13 cellular contexts compared by ENCODE assay signal in genomic region chr22:36540867-36541642, GRCh38. TPM values are rescaled to one million over a fixed set of nuclear protein-coding genes. Genes with fewer than 3 reads are reported as not detected.
DNase-seq lines count a peak whose midpoint lies in the region; ATAC-seq, FAIRE-seq and TF ChIP-seq lines count a peak whose summit lies in the region.
"Had no signal": no experiment of that assay in that cellular context is flagged by ENCODE, and none has a peak within 500 bp of the region (broad histone marks: within the 10 kb centered on the region; RNA-seq: fewer than 3 reads in every experiment).

No MANE protein-coding gene starts in this region.

- no peak for FAIRE-seq in bronchial epithelial cell (lab: Jason Lieb, UNC)

- H3K4ac ChIP-seq in trophoblast cell (ENCODE audit: low read depth, low read length): no peak overlapping the region

- no peaks in the 10 kb centered on the region for H3K9me2 ChIP-seq in GM23338 (ENCODE audit: insufficient read depth)

- no peak overlapping the region for H3K14ac ChIP-seq in trophoblast cell (ENCODE audit: low read length)

- peaks cover 16% of the 10 kb centered on the region for H3K79me1 ChIP-seq in trophoblast cell (ENCODE audit: low read length)

- no peak overlapping the region for H3K27ac ChIP-seq in GM23338 (ENCODE audit: low read depth)
- no peak overlapping the region for H3K27ac ChIP-seq in trophoblast cell (ENCODE audit: low read depth, low read length)
- no peak overlapping the region for H3K27ac ChIP-seq in neural progenitor cell
- H3K27ac ChIP-seq: coronary artery had no signal

- TF ChIP-seq CTCF in GM23338 (conservative IDR thresholded peaks at IDR 0.05; ENCODE audit: low read depth in 2 of 2) (no peak), bronchial epithelial cell (IDR thresholded peaks at IDR 0.05; ENCODE audit: insufficient read depth, low read length, severe bottlenecking) (no peak), neural progenitor cell (IDR thresholded peaks at IDR 0.05) (no peak)

- H3K27me3 ChIP-seq in GM23338 (ENCODE audit: insufficient read depth) (no peaks in the 10 kb centered on the region), bronchial epithelial cell (ENCODE audit: control insufficient read depth, insufficient read depth, low read length) (no peaks in the 10 kb centered on the region), trophoblast cell (ENCODE audit: insufficient read depth, low read length) (no peaks in the 10 kb centered on the region), neural progenitor cell (peaks cover 9% of the 10 kb centered on the region)

- H3K9me3 Mint-ChIP-seq in GM23338 (no peaks in the 10 kb centered on the region), neural progenitor cell (no peaks in the 10 kb centered on the region)
- H3K9me3 Mint-ChIP-seq: CD4-positive, CD25-positive, alpha-beta regulatory T cell; naive thymus-derived CD8-positive, alpha-beta T cell had no signal

- H4K91ac ChIP-seq in trophoblast cell (ENCODE audit: low read depth, low read length): peak overlapping the region; percentile 29

- H3K4me2 ChIP-seq in GM23338 (no peak overlapping the region), trophoblast cell (ENCODE audit: low read length) (no peak overlapping the region), neural progenitor cell (no peak overlapping the region)

- H3K4me1 Mint-ChIP-seq in GM23338 (peaks cover under 1% of the 10 kb centered on the region; the same call in 2 of the 3 replicates), neural progenitor cell (peaks cover under 1% of the 10 kb centered on the region)

- H3F3A ChIP-seq in GM23338 (replicated peaks; ENCODE audit: low read depth): no peaks in the 10 kb centered on the region
- no peaks in the 10 kb centered on the region for H3F3A ChIP-seq in neural progenitor cell (ENCODE audit: low read depth)

- no peak overlapping the region for H3K4me3 ChIP-seq in GM23338
- no peak overlapping the region for H3K4me3 ChIP-seq in bronchial epithelial cell (ENCODE audit: low read depth, low read length)
- no peak overlapping the region for H3K4me3 ChIP-seq in trophoblast cell (ENCODE audit: low read depth, low read length)
- H3K4me3 ChIP-seq in neural progenitor cell: no peak overlapping the region
- H3K4me3 ChIP-seq: coronary artery had no signal

- H3K36me3 ChIP-seq in GM23338 (ENCODE audit: insufficient read depth): no peaks in the 10 kb centered on the region
- H3K36me3 ChIP-seq in bronchial epithelial cell (ENCODE audit: control insufficient read depth, insufficient read depth, low read length): no peaks in the 10 kb centered on the region
- H3K36me3 ChIP-seq in trophoblast cell (ENCODE audit: control insufficient read depth in 1 of 2, insufficient read depth in 2 of 2, low read length in 2 of 2): no peaks in the 10 kb centered on the region
- no peaks in the 10 kb centered on the region for H3K36me3 ChIP-seq in neural progenitor cell

- no peaks in the 10 kb centered on the region; the same call in none of the 2 replicates for H3K4me1 ChIP-seq in GM23338 (ENCODE audit: insufficient read depth)
- peaks cover 15 to 20% of the 10 kb centered on the region in 2 experiments for H3K4me1 ChIP-seq in trophoblast cell (ENCODE audit: control insufficient read depth in 1 of 2, insufficient read depth in 2 of 2, low read length in 2 of 2)
- H3K4me1 ChIP-seq in neural progenitor cell: no peaks in the 10 kb centered on the region

- H3K27me3 Mint-ChIP-seq in GM23338 (ENCODE audit: insufficient read depth, low read depth, poor library complexity) (peaks cover 11% of the 10 kb centered on the region), neural progenitor cell (ENCODE audit: insufficient read depth, low read depth) (peaks cover 3% of the 10 kb centered on the region)
- H3K27me3 Mint-ChIP-seq: CD4-positive, CD25-positive, alpha-beta regulatory T cell had no signal

- H3K9ac ChIP-seq in trophoblast cell (ENCODE audit: low read length) (no peak overlapping the region), neural progenitor cell (no peak overlapping the region)

- H2BK120ac ChIP-seq in trophoblast cell (ENCODE audit: insufficient read depth, low read length, poor library complexity): peak overlapping the region; percentile 72

- H2AFZ ChIP-seq in GM23338 (peak overlapping the region; percentile 32; the same call in 1 of the 2 replicates), trophoblast cell (ENCODE audit: insufficient read depth, low read length, poor library complexity) (no peak overlapping the region), neural progenitor cell (replicated peaks) (no peak overlapping the region)

- peak overlapping the region; percentile 68 for H3K18ac ChIP-seq in trophoblast cell (ENCODE audit: low read length)

- no CpG with 5 or more reads among the region's 12 CpGs for WGBS in trophoblast cell (ENCODE audit: extremely low coverage, insufficient coverage, insufficient read length)

- no peak overlapping the region for H3K27ac Mint-ChIP-seq in GM23338
- H3K27ac Mint-ChIP-seq in neural progenitor cell: no peak overlapping the region

- H2AK5ac ChIP-seq in trophoblast cell (ENCODE audit: low read length): peak overlapping the region; percentile 59

- no peak for ATAC-seq in GM23338

- no peak overlapping the region for H3K4me3 Mint-ChIP-seq in GM23338
- no peak overlapping the region for H3K4me3 Mint-ChIP-seq in neural progenitor cell
- H3K4me3 Mint-ChIP-seq: CD4-positive, CD25-positive, alpha-beta regulatory T cell; naive thymus-derived CD8-positive, alpha-beta T cell had no signal

- H2BK5ac ChIP-seq in trophoblast cell (ENCODE audit: low read depth, low read length, poor library complexity): peak overlapping the region; percentile 13

- H3K36me3 Mint-ChIP-seq in GM23338 (ENCODE audit: low read depth) (no peaks in the 10 kb centered on the region), neural progenitor cell (no peaks in the 10 kb centered on the region)
- H3K36me3 Mint-ChIP-seq: CD4-positive, CD25-positive, alpha-beta regulatory T cell; naive thymus-derived CD8-positive, alpha-beta T cell had no signal

- H3K9me3 ChIP-seq in trophoblast cell (ENCODE audit: insufficient read depth, low read depth, low read length) (no peaks in the 10 kb centered on the region), neural progenitor cell (ENCODE audit: low read depth) (no peaks in the 10 kb centered on the region)

- no peak overlapping the region for H3K23ac ChIP-seq in trophoblast cell (ENCODE audit: low read length)

- peak overlapping the region; percentile 62 for H4K8ac ChIP-seq in trophoblast cell (ENCODE audit: low read depth, low read length)

- DNase-seq in GM23338 (ENCODE audit: low spot score) (peak; percentile 55), NCI-H226 (peak; percentile 55), bronchial epithelial cell (ENCODE audit: low read depth) (peak; percentile 41), trophoblast cell (peak; percentile 39 to 82), NCI-H2171 (lab: John Stamatoyannopoulos, UW) (no peak), neural progenitor cell (ENCODE audit: low spot score) (no peak), T-helper 2 cell (no peak)
- DNase-seq: DND-41; MV-4-11; naive thymus-derived CD8-positive, alpha-beta T cell; NK-92 treated with Interleukin-12 subunit alpha and Interleukin-12 subunit beta, amount 100 ng/mL, for 24 hours had no signal

- H2BK12ac ChIP-seq in trophoblast cell (ENCODE audit: low read length): peak overlapping the region; percentile 59

- H4K20me1 ChIP-seq in GM23338 (replicated peaks; ENCODE audit: insufficient read depth) (no peaks in the 10 kb centered on the region), neural progenitor cell (ENCODE audit: low read depth) (no peaks in the 10 kb centered on the region)

- H4K12ac ChIP-seq in trophoblast cell (ENCODE audit: low read depth, low read length): peak overlapping the region; percentile 44

- H3K79me2 ChIP-seq in GM23338 (replicated peaks; ENCODE audit: insufficient read depth): no peaks in the 10 kb centered on the region
- H3K79me2 ChIP-seq in trophoblast cell (ENCODE audit: control insufficient read depth, insufficient read depth, low read length, poor library complexity): no peaks in the 10 kb centered on the region
- H3K79me2 ChIP-seq in neural progenitor cell (ENCODE audit: low read depth): no peaks in the 10 kb centered on the region

TF ChIP-seq in GM23338, 12 proteins besides CTCF, POLR2A, EP300 and RAD21 (continues in another document):
- no peak for TF ChIP-seq ETS1 (IDR thresholded peaks at IDR 0.05)
- TF ChIP-seq CREB1 (CRISPR knock-in tag; IDR thresholded peaks at IDR 0.05; ENCODE audit: low read depth): no peak
- TF ChIP-seq ZNF114 (CRISPR knock-in tag; IDR thresholded peaks at IDR 0.05): no peak
- no peak for TF ChIP-seq NANOG (IDR thresholded peaks at IDR 0.05; ENCODE audit: borderline replicate concordance)
- TF ChIP-seq STAT1 (IDR thresholded peaks at IDR 0.05; ENCODE audit: unreplicated experiment): no peak
- TF ChIP-seq ZNF331 (CRISPR knock-in tag; IDR thresholded peaks at IDR 0.05; ENCODE audit: low read depth): no peak
- TF ChIP-seq EZH2phosphoT487 (IDR thresholded peaks at IDR 0.05; ENCODE audit: unreplicated experiment): no peak

RNA-seq across cellular contexts. Expression of gene EIF3D, which starts 12.1 kb away (rescaled TPM):
- total RNA-seq in GM23338 (2014; rRNA removed; shearing (Covaris generic)): 360 and 381 TPM in 2 replicates
- polyA plus RNA-seq in GM23338 (2016; fragmentation: Nextera tagmentation; extraction: Ambion mirVana): 148 and 149 TPM in 2 replicates
- 442 and 1,330 TPM in 2 replicates for total RNA-seq in bronchial epithelial cell
- 134 and 140 TPM in 2 replicates for polyA plus RNA-seq in trophoblast cell (2013)
- 321 and 361 TPM in 2 replicates for total RNA-seq in neural progenitor cell (ENCODE audit: low replicate concordance)

RNA-seq across cellular contexts. Expression of gene FOXRED2, which starts 34.2 kb away (rescaled TPM):
- 38.3 and 47.5 TPM in 2 replicates for total RNA-seq in GM23338 (2014; rRNA removed; shearing (Covaris generic))
- 11.5 and 12.7 TPM in 2 replicates for polyA plus RNA-seq in GM23338 (2016; fragmentation: Nextera tagmentation; extraction: Ambion mirVana)
- total RNA-seq in bronchial epithelial cell: 1.6 and 2.0 TPM in 2 replicates
- 5.0 and 5.1 TPM in 2 replicates for polyA plus RNA-seq in trophoblast cell (2013)
- total RNA-seq in neural progenitor cell (ENCODE audit: low replicate concordance): 4.7 and 10.4 TPM in 2 replicates

RNA-seq across cellular contexts. Expression of gene TXN2, which starts 59.6 kb away (rescaled TPM):
- total RNA-seq in GM23338 (2014; rRNA removed; shearing (Covaris generic)): 21.6 and 23.0 TPM in 2 replicates
- polyA plus RNA-seq in GM23338 (2016; fragmentation: Nextera tagmentation; extraction: Ambion mirVana): 50.3 and 55.6 TPM in 2 replicates
- total RNA-seq in bronchial epithelial cell (17.9 and 18.1 TPM in 2 replicates), neural progenitor cell (ENCODE audit: low replicate concordance) (19.8 and 31.8 TPM in 2 replicates)
- polyA plus RNA-seq in trophoblast cell (2013): 47.7 and 47.8 TPM in 2 replicates

Comparison
In these comparisons a context has a peak if more than half of its experiments do, and no peak if none do; other contexts are left out.
1. DNase-seq: peak in GM23338 (single experiment), NCI-H226 (single experiment), bronchial epithelial cell (single experiment) and trophoblast cell (2 of 2); none in NCI-H2171 (single experiment), neural progenitor cell (single experiment) and T-helper 2 cell (0 of 5).